Comparison of ENCODE assay signal across 14 cellular contexts in genomic region chr17:76957600-76958464, GRCh38.
DNase-seq lines count a peak whose midpoint lies in the region; TF ChIP-seq lines count a peak whose summit lies in the region.
"Had no signal": no experiment of that assay in that cellular context is flagged by ENCODE, and none has a peak within 500 bp of the region (broad histone marks: within the 10 kb centered on the region; RNA-seq: fewer than 3 reads in every experiment).

No MANE protein-coding gene starts in this region.

- H3K4me3 Mint-ChIP-seq in neural crest cell = no peak overlapping the region
- H3K4me3 Mint-ChIP-seq: activated T-cell treated with anti-CD3 and anti-CD28 coated beads, Interleukin-2, amount 50 U/mL, for 24 hours; CD4-positive, alpha-beta T cell had no signal

- peaks cover 2% of the 10 kb centered on the region for H3K9me3 Mint-ChIP-seq in neural crest cell
- H3K9me3 Mint-ChIP-seq: activated T-cell treated with anti-CD3 and anti-CD28 coated beads, Interleukin-2, amount 50 U/mL, for 24 hours; CD4-positive, alpha-beta T cell; naive thymus-derived CD8-positive, alpha-beta T cell had no signal

- H3K27me3 Mint-ChIP-seq in neural crest cell (ENCODE audit: low read depth) = peaks cover 2% of the 10 kb centered on the region
- H3K27me3 Mint-ChIP-seq: activated T-cell treated with anti-CD3 and anti-CD28 coated beads, Interleukin-2, amount 50 U/mL, for 24 hours; CD4-positive, alpha-beta T cell had no signal

- peak overlapping the region; percentile 90 for H3K27ac Mint-ChIP-seq in neural crest cell (ENCODE audit: unreplicated experiment)
- H3K27ac Mint-ChIP-seq: activated T-cell treated with anti-CD3 and anti-CD28 coated beads, Interleukin-2, amount 50 U/mL, for 24 hours; CD4-positive, alpha-beta T cell had no signal

- peak; percentile 39 for DNase-seq in ELR (ENCODE audit: low read depth)
- DNase-seq in NCI-H2227 treated with DMSO at 0.1 percent for 48 hours (lab: John Stamatoyannopoulos, UW) = peak; percentile 49
- peak; percentile 32 for DNase-seq in astrocyte of the spinal cord (ENCODE audit: low read depth, low spot score)
- DNase-seq in neural crest cell (ENCODE audit: low read depth, low spot score) = no peak
- no peak for DNase-seq in hippocampal formation (lab: John Stamatoyannopoulos, UW)
- DNase-seq in activated T-cell treated with anti-CD3 and anti-CD28 coated beads, Interleukin-2, amount 50 U/mL, for 1 hour = no peak
- DNase-seq in posterior vena cava (ENCODE audit: low spot score) = no peak
- no peak for DNase-seq in LoVo (ENCODE audit: low spot score)
- DNase-seq: activated T-cell treated with anti-CD3 and anti-CD28 coated beads, Interleukin-2, amount 50 U/mL, for 24 hours; CD4-positive, alpha-beta T cell; erythroblast; SHP77 treated with DMSO at 0.1 percent for 48 hours; stimulated activated CD4-positive, alpha-beta T cell treated with anti-CD3 and anti-CD28 coated beads, Interleukin-12 subunit alpha, Interleukin-12 subunit beta, amount 100 ng/mL, for 4 hours had no signal

- H3K4me3 ChIP-seq in astrocyte of the spinal cord (ENCODE audit: low read depth, low read length) = no peak overlapping the region

- intact Hi-C loops in posterior vena cava (cut with DNase I) = no loop called here

- TF ChIP-seq CTCF in astrocyte of the spinal cord (IDR thresholded peaks at IDR 0.05; ENCODE audit: low read depth, low read length) (no peak), neural crest cell (conservative IDR thresholded peaks at IDR 0.05) (no peak)

- no peaks in the 10 kb centered on the region for H3K36me3 Mint-ChIP-seq in neural crest cell (ENCODE audit: low read depth)
- H3K36me3 Mint-ChIP-seq: naive thymus-derived CD8-positive, alpha-beta T cell had no signal

- peaks cover 12% of the 10 kb centered on the region for H3K4me1 Mint-ChIP-seq in neural crest cell

- in situ Hi-C loops in astrocyte of the spinal cord (cut with HindIII; ENCODE audit: low sequenced_read_pairs) = no loop called here

Comparison
In these comparisons a context has a peak if more than half of its experiments do, and no peak if none do; other contexts are left out.
1. DNase-seq: peak in ELR (single experiment), NCI-H2227 treated with DMSO at 0.1 percent for 48 hours (single experiment) and astrocyte of the spinal cord (single experiment); none in neural crest cell (single experiment), hippocampal formation (0 of 2), activated T-cell treated with anti-CD3 and anti-CD28 coated beads, Interleukin-2, amount 50 U/mL, for 1 hour (single experiment), posterior vena cava (single experiment) and LoVo (single experiment).